ENCODE assay signal across 24 cellular contexts in genomic region chr14:103256406-103256805, GRCh38.
"Had no signal": no experiment of that assay in that cellular context is flagged by ENCODE, and none has a peak within 500 bp of the region (broad histone marks: within the 10 kb centered on the region; RNA-seq: fewer than 3 reads in every experiment).

No MANE protein-coding gene starts in this region.

- H3K9me3 ChIP-seq: colonic mucosa, neutrophil, pancreas, thoracic aorta, upper lobe of left lung had no signal

- H3K4me3 ChIP-seq: colonic mucosa, esophagus muscularis mucosa, heart right ventricle, lower lobe of right lung, pancreas, thoracic aorta, tibial nerve, upper lobe of left lung had no signal

- FAIRE-seq: islet of Langerhans, pancreas, urothelium cell line had no signal

- H3K27ac ChIP-seq: colonic mucosa, esophagus muscularis mucosa, heart right ventricle, lower lobe of right lung, neutrophil, thoracic aorta, tibial nerve, upper lobe of left lung had no signal

- DNase-seq: colonic mucosa; effector CD8-positive, alpha-beta T cell; endodermal cell; foreskin melanocyte; glutamatergic neuron; heart right ventricle; hippocampal formation; kidney glomerular epithelial cell; left colon; left ventricle myocardium superior; lower lobe of right lung; natural killer cell; pancreas; stimulated activated CD4-positive, alpha-beta T cell treated with anti-CD3 and anti-CD28 coated beads, Interleukin-2, amount 100 ng/mL, for 24 hours; stimulated activated CD4-positive, alpha-beta T cell treated with anti-CD3 and anti-CD28 coated beads, Interleukin-4, amount 100 ng/mL, for 4 hours; stimulated activated naive B cell treated with anti-CD40 and anti-IgM and Interleukin-4, amounts not matched to agents 10 μg/mL and 1 μg/mL and 100 μg/mL, for 72 hours; upper lobe of left lung had no signal

- H3K36me3 ChIP-seq: colonic mucosa, esophagus muscularis mucosa, heart right ventricle, lower lobe of right lung, neutrophil, pancreas, thoracic aorta, tibial nerve, upper lobe of left lung had no signal

- ATAC-seq: heart right ventricle; left colon; left ventricle myocardium superior; lower lobe of right lung; natural killer cell; pancreas; sciatic nerve; stimulated activated naive B cell treated with anti-CD40 and anti-IgM and Interleukin-4, amounts not matched to agents 10 μg/mL and 1 μg/mL and 100 μg/mL, for 72 hours had no signal

- H3K27me3 ChIP-seq: colonic mucosa, pancreas, upper lobe of left lung had no signal
